Comparison of ENCODE assay signal across 16 cellular contexts in the genomic region with DNA sequence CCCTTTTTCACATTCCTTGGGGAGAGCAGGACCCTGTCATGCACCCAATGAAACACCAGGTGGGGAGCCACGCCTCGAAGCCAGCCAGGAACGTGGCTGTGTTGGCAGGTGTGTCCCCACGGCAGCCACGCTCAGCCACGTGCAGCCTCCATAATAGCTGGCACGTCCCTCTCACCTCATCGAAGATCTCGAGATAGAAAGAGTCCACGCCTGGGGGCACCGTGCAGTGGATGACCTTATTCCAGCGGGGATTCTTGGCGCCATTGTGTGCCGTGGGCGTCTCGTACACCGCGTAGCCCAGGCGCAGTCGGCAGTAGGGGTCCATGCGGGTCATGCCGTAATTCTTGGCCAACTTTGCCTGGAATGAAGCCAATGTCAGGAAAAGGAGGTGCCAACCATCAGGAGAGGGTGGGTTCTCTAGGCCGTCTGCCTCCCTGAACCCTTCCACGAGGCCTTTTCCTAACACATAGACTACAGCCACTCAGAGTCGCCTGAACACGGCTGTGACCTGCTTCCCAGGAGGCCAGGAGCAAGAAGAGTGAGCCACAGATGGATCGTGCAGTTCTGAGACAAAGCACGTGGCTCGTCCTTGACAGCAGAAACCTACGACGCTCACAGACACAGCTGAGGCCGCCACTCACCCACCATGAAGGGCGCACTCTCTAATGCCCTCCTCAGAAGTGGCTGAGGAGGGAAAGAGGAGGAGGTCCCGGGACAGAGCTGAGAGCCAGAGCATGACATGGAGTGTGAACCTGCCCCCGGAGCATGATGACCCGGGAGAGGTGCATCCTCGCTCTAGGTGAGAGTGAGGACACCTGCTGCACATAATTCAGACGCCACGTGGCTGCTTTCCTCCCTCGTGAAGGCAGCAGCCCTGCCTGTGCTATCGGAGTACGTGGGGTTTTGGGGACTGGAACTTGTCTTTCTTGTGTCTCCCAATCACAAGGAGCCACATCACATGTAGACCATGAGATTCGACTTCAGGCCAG. TPM values are rescaled to one million over a fixed set of nuclear protein-coding genes. Genes with fewer than 3 reads are reported as not detected.
DNase-seq lines count a peak whose midpoint lies in the region; ATAC-seq and TF ChIP-seq lines count a peak whose summit lies in the region.
"Had no signal": no experiment of that assay in that cellular context is flagged by ENCODE, and none has a peak within 500 bp of the region (broad histone marks: within the 10 kb centered on the region; RNA-seq: fewer than 3 reads in every experiment).

No MANE protein-coding gene starts in this region.

- no peak for TF ChIP-seq CTCF in heart left ventricle (IDR thresholded peaks at IDR 0.05)
- TF ChIP-seq CTCF in heart right ventricle (IDR thresholded peaks at IDR 0.05): no peak
- TF ChIP-seq CTCF in VCaP (conservative IDR thresholded peaks at IDR 0.05): no peak
- no peak for TF ChIP-seq CTCF in spleen (IDR thresholded peaks at IDR 0.05 in 8 of 11, conservative IDR thresholded peaks at IDR 0.05 in 3 of 11)

- DNase-seq in heart left ventricle: peak in 3 of 5 donors; percentile 10 to 35 (median 17)
- DNase-seq in heart right ventricle: no peak
- DNase-seq in left lobe of liver (ENCODE audit: low spot score): peak; percentile 24
- peak; percentile 57 for DNase-seq in spleen
- DNase-seq in RKO (ENCODE audit: low spot score): no peak
- DNase-seq: DMS79, H9, NCI-H1417 treated with DMSO at 0.1 percent for 48 hours, NCI-H1930, NCI-H226, NCI-H524, NCI-H82, RPMI8226 had no signal

- H3K27ac ChIP-seq in heart left ventricle (no peak overlapping the region), heart right ventricle (no peak overlapping the region), VCaP (peak overlapping the region; percentile 33; the same call in 1 of the 2 replicates), spleen (no peak overlapping the region)
- H3K27ac ChIP-seq: BLaER1 treated with 17β-estradiol and CSF1 and Interleukin-3, amounts not matched to agents 10 nM and 100 nM had no signal

- WGBS in heart left ventricle, 4 donors: 92 to 93% (median 93%) methylated on average over 39 to 43 of the region's 43 CpGs
- WGBS in heart right ventricle, 2 donors: 91 to 94% methylated on average over 43 of the region's 43 CpGs
- 93 to 97% (median 96%) methylated on average over 40 to 43 of the region's 43 CpGs for WGBS in spleen, 5 donors

- TF ChIP-seq POLR2A in heart left ventricle (IDR thresholded peaks at IDR 0.05) (no peak), spleen (IDR thresholded peaks at IDR 0.05) (no peak)

- H3K4me1 ChIP-seq in heart left ventricle: peaks cover 0 to 11% (median 0%) of the 10 kb centered on the region in 12 donors
- peaks cover 0 to 8% (median 0%) of the 10 kb centered on the region in 9 donors for H3K4me1 ChIP-seq in heart right ventricle
- H3K4me1 ChIP-seq in spleen: peaks cover 0 to 23% (median 8%) of the 10 kb centered on the region in 6 donors
- H3K4me1 ChIP-seq: BLaER1 treated with 17β-estradiol and CSF1 and Interleukin-3, amounts not matched to agents 10 nM and 100 nM had no signal

- no peaks in the 10 kb centered on the region for H3K9me3 ChIP-seq in heart left ventricle
- H3K9me3 ChIP-seq in heart right ventricle: no peaks in the 10 kb centered on the region
- H3K9me3 ChIP-seq in spleen: no peaks in the 10 kb centered on the region

- no peak for ATAC-seq in heart left ventricle
- ATAC-seq in heart right ventricle: no peak
- no peak for ATAC-seq in left lobe of liver
- ATAC-seq in HG03196 (IDR thresholded peaks at IDR 0.05; ENCODE audit: unreplicated experiment): no peak

- intact Hi-C loops in heart left ventricle (cut with DNase I) (loop anchor here in 1 of 10 donors (10.0 kb wide), 1 partner anchor 224 kb away; no protein-coding TSS in a partner anchor), heart right ventricle (cut with DNase I) (loop anchor here in 1 of 10 donors (10.0 kb wide), 1 partner anchor 224 kb away; no protein-coding TSS in a partner anchor), spleen (cut with DNase I; ENCODE audit: low total_unique reads) (no loop called here)

- H3K27me3 ChIP-seq in heart left ventricle: no peaks in the 10 kb centered on the region
- no peaks in the 10 kb centered on the region for H3K27me3 ChIP-seq in heart right ventricle
- no peaks in the 10 kb centered on the region for H3K27me3 ChIP-seq in spleen (replicated peaks in 1 of 7)
- H3K27me3 ChIP-seq: BLaER1 treated with 17β-estradiol and CSF1 and Interleukin-3, amounts not matched to agents 10 nM and 100 nM had no signal

- no peak overlapping the region for H3K4me3 ChIP-seq in heart left ventricle
- H3K4me3 ChIP-seq in heart right ventricle: no peak overlapping the region
- no peak overlapping the region for H3K4me3 ChIP-seq in spleen
- H3K4me3 ChIP-seq: BLaER1 treated with 17β-estradiol and CSF1 and Interleukin-3, amounts not matched to agents 10 nM and 100 nM had no signal

- H3K36me3 ChIP-seq in heart left ventricle: peaks cover 0 to 79% (median 64%) of the 10 kb centered on the region in 9 donors
- H3K36me3 ChIP-seq in heart right ventricle: peaks cover 0 to 81% (median 23%) of the 10 kb centered on the region in 9 donors
- peaks cover 0 to 90% (median 71%) of the 10 kb centered on the region in 6 donors for H3K36me3 ChIP-seq in spleen

RNA-seq across cellular contexts. Expression of a gene that starts 19.1 kb away (rescaled TPM):
- total RNA-seq in heart left ventricle (10 to 100 TPM; 36.9 to 57.2 (median 44.9) TPM), heart right ventricle (10 to 100 TPM; 34.3 to 53.6 (median 45.2) TPM), left lobe of liver (128 TPM), spleen (10 to 100 TPM; 44.3 to 67.4 (median 59.8) TPM)
- polyA plus RNA-seq in heart left ventricle (10 to 100 TPM; 27.4 to 49.6 TPM), heart right ventricle (10 to 100 TPM; 19.0 to 32.5 TPM), spleen (10 to 100 TPM; 16.1 to 35.8 (median 18.7) TPM)

Comparison
In these comparisons a context has a peak if more than half of its experiments do, and no peak if none do; other contexts are left out.
1. DNase-seq: peak in heart left ventricle (3 of 5), left lobe of liver (single experiment) and spleen (single experiment); none in heart right ventricle (0 of 2) and RKO (single experiment).